Comparison of ENCODE assay signal across 23 cellular contexts in the genomic region with DNA sequence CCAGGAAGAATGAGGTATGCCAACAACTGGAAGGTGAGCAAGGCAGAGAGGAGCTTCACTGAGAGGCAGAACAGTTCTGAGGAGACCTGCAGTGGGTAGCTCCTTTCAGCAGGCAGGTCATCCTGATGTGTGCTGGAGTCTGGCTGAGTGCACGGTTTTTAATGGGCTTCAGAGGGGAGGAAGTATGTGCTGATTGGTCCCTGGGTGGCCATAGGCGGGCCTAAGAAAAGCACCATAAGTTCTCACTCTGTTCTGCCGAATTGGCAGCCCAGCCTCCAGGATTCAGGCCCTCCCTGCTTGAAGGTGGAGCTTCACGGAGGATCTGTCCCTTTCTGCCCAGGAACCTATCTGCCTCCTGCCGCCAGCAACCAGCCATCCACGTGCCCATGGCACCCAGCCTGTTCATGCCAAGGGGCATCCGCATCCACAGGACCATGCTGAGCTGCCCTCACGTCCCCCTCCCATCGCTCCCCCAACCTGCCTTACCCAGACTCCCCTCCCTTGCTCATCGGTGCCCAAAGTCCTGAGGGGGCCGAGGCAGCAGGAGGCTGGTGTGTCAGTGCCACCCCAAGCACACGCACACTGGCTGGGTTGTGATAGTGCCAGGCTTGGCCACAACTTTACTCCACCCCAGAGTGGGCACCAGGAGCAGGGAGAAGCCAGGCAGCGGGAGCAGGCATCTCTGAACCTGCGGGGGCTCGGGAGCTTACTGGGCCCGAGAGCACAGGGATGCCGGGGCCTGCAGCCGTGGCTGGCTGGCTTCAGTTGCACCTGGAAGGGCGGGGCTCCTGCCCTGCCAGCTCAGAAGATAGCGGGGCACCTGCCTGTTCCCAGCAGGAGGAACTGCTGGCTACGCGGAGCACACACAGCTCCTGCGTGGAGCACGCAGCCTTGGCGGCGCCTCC.
A peak's percentile ranks its signal among the peaks of the same experiment; 100 is the strongest.
DNase-seq lines count a peak whose midpoint lies in the region; ATAC-seq, FAIRE-seq and TF ChIP-seq lines count a peak whose summit lies in the region.
"Had no signal": no experiment of that assay in that cellular context is flagged by ENCODE, and none has a peak within 500 bp of the region (broad histone marks: within the 10 kb centered on the region; RNA-seq: fewer than 3 reads in every experiment).

No MANE protein-coding gene starts in this region.

- H3K9me3 ChIP-seq in SJCRH30 (replicated peaks) (no peaks in the 10 kb centered on the region), kidney (ENCODE audit: control insufficient read depth in 1 of 2, low read length in 2 of 2) (no peaks in the 10 kb centered on the region), upper lobe of right lung (no peaks in the 10 kb centered on the region), suprapubic skin (no peaks in the 10 kb centered on the region)

- H3K27ac ChIP-seq in SJCRH30 (no peak overlapping the region), kidney (ENCODE audit: low read depth in 2 of 2, low read length in 2 of 2) (no peak overlapping the region), upper lobe of right lung (no peak overlapping the region), suprapubic skin (no peak overlapping the region)
- H3K27ac ChIP-seq: 22Rv1 had no signal

- H3K27me3 ChIP-seq in SJCRH30 = no peaks in the 10 kb centered on the region
- no peaks in the 10 kb centered on the region for H3K27me3 ChIP-seq in upper lobe of right lung
- no peaks in the 10 kb centered on the region for H3K27me3 ChIP-seq in suprapubic skin

- no peak for TF ChIP-seq EP300 in suprapubic skin (IDR thresholded peaks at IDR 0.05)

- no peak overlapping the region for H3K9ac ChIP-seq in kidney (ENCODE audit: low read length in 2 of 2)

- no peak for TF ChIP-seq POLR2A in suprapubic skin (IDR thresholded peaks at IDR 0.05)

- WGBS in suprapubic skin = 83% methylated on average over 21 of the region's 26 CpGs

- DNase-seq in activated effector memory CD4-positive, alpha-beta T cell treated with anti-CD3 and anti-CD28 coated beads, Interleukin-2, amount 50 U/mL, for 16 hours = peak; percentile 56
- no peak for DNase-seq in activated effector memory CD4-positive, alpha-beta T cell treated with Interleukin-2 at 50 U/mL for 16 hours
- DNase-seq in SJCRH30 = peak; percentile 5 to 25
- DNase-seq in kidney = peak; percentile 57
- no peak for DNase-seq in upper lobe of right lung
- DNase-seq in suprapubic skin (ENCODE audit: low spot score in 2 of 2) = no peak
- no peak for DNase-seq in hypothalamus (lab: John Stamatoyannopoulos, UW)
- DNase-seq: CD8-positive, alpha-beta T cell; DMS79 treated with DMSO at 0.1 percent for 48 hours; GDM1; GOT3; MV-4-11; NCI-H1436 treated with DMSO at 0.1 percent for 48 hours; NCI-H2107; NCI-H345; NCI-H526 treated with DMSO at 0.1 percent for 48 hours; PC-3; SHP77 treated with DMSO at 0.1 percent for 48 hours had no signal

- FAIRE-seq in kidney (lab: Jason Lieb, UNC) = no peak
- FAIRE-seq: D721Med, GM12892, GM19239 had no signal

- H3K4me3 ChIP-seq in SJCRH30 (no peak overlapping the region), kidney (ENCODE audit: low read length in 2 of 2) (no peak overlapping the region), upper lobe of right lung (no peak overlapping the region), suprapubic skin (no peak overlapping the region)

- TF ChIP-seq CTCF in kidney (IDR thresholded peaks at IDR 0.05; ENCODE audit: borderline replicate concordance, extremely low read depth, insufficient read depth) (no peak), upper lobe of right lung (IDR thresholded peaks at IDR 0.05) (no peak), suprapubic skin (IDR thresholded peaks at IDR 0.05) (no peak)

- ATAC-seq in upper lobe of right lung (peak; percentile 45), GM21423 (IDR thresholded peaks at IDR 0.05; ENCODE audit: unreplicated experiment) (no peak)
- ATAC-seq: CD8-positive, alpha-beta T cell; PC-3 had no signal

- H3K4me1 ChIP-seq in SJCRH30 (no peaks in the 10 kb centered on the region), kidney (ENCODE audit: control insufficient read depth in 1 of 2, insufficient read depth in 1 of 2, low read depth in 1 of 2, low read length in 2 of 2) (no peaks in the 10 kb centered on the region), upper lobe of right lung (no peaks in the 10 kb centered on the region), suprapubic skin (no peaks in the 10 kb centered on the region)

- intact Hi-C loops in kidney (cut with DNase I) (no loop called here), upper lobe of right lung (cut with DNase I) (no loop called here)

- H3K36me3 ChIP-seq in SJCRH30 (no peaks in the 10 kb centered on the region), kidney (ENCODE audit: control insufficient read depth in 1 of 2, insufficient read depth in 2 of 2, low read length in 2 of 2) (no peaks in the 10 kb centered on the region), upper lobe of right lung (no peaks in the 10 kb centered on the region), suprapubic skin (no peaks in the 10 kb centered on the region)

Comparison
In these comparisons a context has a peak if more than half of its experiments do, and no peak if none do; other contexts are left out.
1. DNase-seq: peak in activated effector memory CD4-positive, alpha-beta T cell treated with anti-CD3 and anti-CD28 coated beads, Interleukin-2, amount 50 U/mL, for 16 hours (single experiment), SJCRH30 (2 of 2) and kidney (single experiment); none in activated effector memory CD4-positive, alpha-beta T cell treated with Interleukin-2 at 50 U/mL for 16 hours (single experiment), upper lobe of right lung (single experiment), suprapubic skin (0 of 2) and hypothalamus (0 of 51).